ENCODE assay signal across 1 cellular context in the genomic region with DNA sequence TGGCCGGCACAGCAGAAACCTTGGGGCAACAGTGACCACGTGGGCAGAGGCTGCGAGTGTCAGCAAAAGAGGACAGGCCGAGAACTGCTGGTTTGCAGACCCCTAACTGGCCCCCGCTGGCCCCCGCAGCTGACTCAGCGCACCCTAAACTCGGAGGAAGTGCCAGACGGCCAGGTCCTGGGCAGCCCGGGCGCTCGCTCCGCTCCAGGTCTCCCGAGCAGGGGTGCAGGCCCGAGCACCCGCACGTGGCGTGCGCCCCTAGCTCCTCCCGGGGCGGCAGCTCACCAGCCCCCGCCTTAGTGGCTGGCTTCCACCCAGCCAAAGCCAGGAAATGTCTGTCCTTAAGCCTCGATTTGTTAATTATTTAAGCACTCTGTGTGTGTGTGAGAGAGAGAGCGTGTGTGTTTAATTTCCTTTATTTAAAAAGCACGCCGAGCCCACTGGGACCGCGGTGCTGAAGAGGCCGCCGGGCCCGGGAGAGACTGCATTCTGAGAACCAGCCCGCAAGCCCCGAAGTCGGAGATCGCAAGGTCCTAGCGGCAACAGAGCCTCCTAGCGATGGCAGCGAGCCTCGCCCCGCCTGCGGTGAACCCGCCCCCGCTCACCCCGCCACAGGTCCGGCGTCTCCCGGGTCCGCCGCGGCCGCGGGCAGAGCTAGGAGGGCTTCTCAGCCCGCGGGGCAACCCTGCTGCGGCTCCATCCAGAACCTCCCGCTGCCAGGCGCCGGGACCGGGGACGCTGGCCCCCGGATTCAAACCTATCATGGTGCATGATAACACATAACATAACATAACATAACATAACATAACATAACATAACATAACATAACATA.
TF ChIP-seq lines count a peak whose summit lies in the region.

No MANE protein-coding gene starts in this region.

TF ChIP-seq in K562, 482 proteins besides CTCF, POLR2A, EP300 and RAD21 (continued from another document and continues in another):
- TF ChIP-seq, protein P1, sequence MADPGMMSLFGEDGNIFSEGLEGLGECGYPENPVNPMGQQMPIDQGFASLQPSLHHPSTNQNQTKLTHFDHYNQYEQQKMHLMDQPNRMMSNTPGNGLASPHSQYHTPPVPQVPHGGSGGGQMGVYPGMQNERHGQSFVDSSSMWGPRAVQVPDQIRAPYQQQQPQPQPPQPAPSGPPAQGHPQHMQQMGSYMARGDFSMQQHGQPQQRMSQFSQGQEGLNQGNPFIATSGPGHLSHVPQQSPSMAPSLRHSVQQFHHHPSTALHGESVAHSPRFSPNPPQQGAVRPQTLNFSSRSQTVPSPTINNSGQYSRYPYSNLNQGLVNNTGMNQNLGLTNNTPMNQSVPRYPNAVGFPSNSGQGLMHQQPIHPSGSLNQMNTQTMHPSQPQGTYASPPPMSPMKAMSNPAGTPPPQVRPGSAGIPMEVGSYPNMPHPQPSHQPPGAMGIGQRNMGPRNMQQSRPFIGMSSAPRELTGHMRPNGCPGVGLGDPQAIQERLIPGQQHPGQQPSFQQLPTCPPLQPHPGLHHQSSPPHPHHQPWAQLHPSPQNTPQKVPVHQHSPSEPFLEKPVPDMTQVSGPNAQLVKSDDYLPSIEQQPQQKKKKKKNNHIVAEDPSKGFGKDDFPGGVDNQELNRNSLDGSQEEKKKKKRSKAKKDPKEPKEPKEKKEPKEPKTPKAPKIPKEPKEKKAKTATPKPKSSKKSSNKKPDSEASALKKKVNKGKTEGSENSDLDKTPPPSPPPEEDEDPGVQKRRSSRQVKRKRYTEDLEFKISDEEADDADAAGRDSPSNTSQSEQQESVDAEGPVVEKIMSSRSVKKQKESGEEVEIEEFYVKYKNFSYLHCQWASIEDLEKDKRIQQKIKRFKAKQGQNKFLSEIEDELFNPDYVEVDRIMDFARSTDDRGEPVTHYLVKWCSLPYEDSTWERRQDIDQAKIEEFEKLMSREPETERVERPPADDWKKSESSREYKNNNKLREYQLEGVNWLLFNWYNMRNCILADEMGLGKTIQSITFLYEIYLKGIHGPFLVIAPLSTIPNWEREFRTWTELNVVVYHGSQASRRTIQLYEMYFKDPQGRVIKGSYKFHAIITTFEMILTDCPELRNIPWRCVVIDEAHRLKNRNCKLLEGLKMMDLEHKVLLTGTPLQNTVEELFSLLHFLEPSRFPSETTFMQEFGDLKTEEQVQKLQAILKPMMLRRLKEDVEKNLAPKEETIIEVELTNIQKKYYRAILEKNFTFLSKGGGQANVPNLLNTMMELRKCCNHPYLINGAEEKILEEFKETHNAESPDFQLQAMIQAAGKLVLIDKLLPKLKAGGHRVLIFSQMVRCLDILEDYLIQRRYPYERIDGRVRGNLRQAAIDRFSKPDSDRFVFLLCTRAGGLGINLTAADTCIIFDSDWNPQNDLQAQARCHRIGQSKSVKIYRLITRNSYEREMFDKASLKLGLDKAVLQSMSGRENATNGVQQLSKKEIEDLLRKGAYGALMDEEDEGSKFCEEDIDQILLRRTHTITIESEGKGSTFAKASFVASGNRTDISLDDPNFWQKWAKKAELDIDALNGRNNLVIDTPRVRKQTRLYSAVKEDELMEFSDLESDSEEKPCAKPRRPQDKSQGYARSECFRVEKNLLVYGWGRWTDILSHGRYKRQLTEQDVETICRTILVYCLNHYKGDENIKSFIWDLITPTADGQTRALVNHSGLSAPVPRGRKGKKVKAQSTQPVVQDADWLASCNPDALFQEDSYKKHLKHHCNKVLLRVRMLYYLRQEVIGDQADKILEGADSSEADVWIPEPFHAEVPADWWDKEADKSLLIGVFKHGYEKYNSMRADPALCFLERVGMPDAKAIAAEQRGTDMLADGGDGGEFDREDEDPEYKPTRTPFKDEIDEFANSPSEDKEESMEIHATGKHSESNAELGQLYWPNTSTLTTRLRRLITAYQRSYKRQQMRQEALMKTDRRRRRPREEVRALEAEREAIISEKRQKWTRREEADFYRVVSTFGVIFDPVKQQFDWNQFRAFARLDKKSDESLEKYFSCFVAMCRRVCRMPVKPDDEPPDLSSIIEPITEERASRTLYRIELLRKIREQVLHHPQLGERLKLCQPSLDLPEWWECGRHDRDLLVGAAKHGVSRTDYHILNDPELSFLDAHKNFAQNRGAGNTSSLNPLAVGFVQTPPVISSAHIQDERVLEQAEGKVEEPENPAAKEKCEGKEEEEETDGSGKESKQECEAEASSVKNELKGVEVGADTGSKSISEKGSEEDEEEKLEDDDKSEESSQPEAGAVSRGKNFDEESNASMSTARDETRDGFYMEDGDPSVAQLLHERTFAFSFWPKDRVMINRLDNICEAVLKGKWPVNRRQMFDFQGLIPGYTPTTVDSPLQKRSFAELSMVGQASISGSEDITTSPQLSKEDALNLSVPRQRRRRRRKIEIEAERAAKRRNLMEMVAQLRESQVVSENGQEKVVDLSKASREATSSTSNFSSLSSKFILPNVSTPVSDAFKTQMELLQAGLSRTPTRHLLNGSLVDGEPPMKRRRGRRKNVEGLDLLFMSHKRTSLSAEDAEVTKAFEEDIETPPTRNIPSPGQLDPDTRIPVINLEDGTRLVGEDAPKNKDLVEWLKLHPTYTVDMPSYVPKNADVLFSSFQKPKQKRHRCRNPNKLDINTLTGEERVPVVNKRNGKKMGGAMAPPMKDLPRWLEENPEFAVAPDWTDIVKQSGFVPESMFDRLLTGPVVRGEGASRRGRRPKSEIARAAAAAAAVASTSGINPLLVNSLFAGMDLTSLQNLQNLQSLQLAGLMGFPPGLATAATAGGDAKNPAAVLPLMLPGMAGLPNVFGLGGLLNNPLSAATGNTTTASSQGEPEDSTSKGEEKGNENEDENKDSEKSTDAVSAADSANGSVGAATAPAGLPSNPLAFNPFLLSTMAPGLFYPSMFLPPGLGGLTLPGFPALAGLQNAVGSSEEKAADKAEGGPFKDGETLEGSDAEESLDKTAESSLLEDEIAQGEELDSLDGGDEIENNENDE (IDR thresholded peaks at IDR 0.05; ENCODE audit: low read depth, low read length), result no peak
- TF ChIP-seq SP2 (IDR thresholded peaks at IDR 0.05; ENCODE audit: extremely low read depth, low read depth, low read length, poor library complexity, severe bottlenecking), result no peak
- TF ChIP-seq, protein P2, sequence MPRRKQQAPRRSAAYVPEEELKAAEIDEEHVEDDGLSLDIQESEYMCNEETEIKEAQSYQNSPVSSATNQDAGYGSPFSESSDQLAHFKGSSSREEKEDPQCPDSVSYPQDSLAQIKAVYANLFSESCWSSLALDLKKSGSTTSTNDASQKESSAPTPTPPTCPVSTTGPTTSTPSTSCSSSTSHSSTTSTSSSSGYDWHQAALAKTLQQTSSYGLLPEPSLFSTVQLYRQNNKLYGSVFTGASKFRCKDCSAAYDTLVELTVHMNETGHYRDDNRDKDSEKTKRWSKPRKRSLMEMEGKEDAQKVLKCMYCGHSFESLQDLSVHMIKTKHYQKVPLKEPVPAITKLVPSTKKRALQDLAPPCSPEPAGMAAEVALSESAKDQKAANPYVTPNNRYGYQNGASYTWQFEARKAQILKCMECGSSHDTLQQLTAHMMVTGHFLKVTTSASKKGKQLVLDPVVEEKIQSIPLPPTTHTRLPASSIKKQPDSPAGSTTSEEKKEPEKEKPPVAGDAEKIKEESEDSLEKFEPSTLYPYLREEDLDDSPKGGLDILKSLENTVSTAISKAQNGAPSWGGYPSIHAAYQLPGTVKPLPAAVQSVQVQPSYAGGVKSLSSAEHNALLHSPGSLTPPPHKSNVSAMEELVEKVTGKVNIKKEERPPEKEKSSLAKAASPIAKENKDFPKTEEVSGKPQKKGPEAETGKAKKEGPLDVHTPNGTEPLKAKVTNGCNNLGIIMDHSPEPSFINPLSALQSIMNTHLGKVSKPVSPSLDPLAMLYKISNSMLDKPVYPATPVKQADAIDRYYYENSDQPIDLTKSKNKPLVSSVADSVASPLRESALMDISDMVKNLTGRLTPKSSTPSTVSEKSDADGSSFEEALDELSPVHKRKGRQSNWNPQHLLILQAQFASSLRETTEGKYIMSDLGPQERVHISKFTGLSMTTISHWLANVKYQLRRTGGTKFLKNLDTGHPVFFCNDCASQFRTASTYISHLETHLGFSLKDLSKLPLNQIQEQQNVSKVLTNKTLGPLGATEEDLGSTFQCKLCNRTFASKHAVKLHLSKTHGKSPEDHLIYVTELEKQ (CRISPR knock-in tag; IDR thresholded peaks at IDR 0.05), result no peak
- TF ChIP-seq RHOXF2B (CRISPR knock-in tag; conservative IDR thresholded peaks at IDR 0.05), result no peak
- TF ChIP-seq RBFOX2 (IDR thresholded peaks at IDR 0.05; ENCODE audit: low read depth, low read length), result peak; percentile 91
- TF ChIP-seq, protein P3, sequence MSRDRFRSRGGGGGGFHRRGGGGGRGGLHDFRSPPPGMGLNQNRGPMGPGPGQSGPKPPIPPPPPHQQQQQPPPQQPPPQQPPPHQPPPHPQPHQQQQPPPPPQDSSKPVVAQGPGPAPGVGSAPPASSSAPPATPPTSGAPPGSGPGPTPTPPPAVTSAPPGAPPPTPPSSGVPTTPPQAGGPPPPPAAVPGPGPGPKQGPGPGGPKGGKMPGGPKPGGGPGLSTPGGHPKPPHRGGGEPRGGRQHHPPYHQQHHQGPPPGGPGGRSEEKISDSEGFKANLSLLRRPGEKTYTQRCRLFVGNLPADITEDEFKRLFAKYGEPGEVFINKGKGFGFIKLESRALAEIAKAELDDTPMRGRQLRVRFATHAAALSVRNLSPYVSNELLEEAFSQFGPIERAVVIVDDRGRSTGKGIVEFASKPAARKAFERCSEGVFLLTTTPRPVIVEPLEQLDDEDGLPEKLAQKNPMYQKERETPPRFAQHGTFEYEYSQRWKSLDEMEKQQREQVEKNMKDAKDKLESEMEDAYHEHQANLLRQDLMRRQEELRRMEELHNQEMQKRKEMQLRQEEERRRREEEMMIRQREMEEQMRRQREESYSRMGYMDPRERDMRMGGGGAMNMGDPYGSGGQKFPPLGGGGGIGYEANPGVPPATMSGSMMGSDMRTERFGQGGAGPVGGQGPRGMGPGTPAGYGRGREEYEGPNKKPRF (IDR thresholded peaks at IDR 0.05; ENCODE audit: low read depth, low read length), result no peak
- no peak for TF ChIP-seq RBM25 (IDR thresholded peaks at IDR 0.05; ENCODE audit: low read depth, low read length, severe bottlenecking)
- peak; percentile 43; the same call in 1 of the 2 replicates for TF ChIP-seq ZNF316 (IDR thresholded peaks at IDR 0.05)
- TF ChIP-seq SMARCA4 (IDR thresholded peaks at IDR 0.05), result no peak
- TF ChIP-seq NUFIP1 (IDR thresholded peaks at IDR 0.05; ENCODE audit: partially characterized antibody), result no peak
- no peak for TF ChIP-seq U2AF2 (optimal IDR thresholded peaks at IDR 0.05; ENCODE audit: low read depth, low read length)
- TF ChIP-seq RBM17 (IDR thresholded peaks at IDR 0.05; ENCODE audit: borderline replicate concordance, low read depth, low read length), result no peak
- peak; percentile 95 for TF ChIP-seq L3MBTL2 (IDR thresholded peaks at IDR 0.05)
- TF ChIP-seq ZNF436 (CRISPR knock-in tag; IDR thresholded peaks at IDR 0.05), result no peak
- TF ChIP-seq ZFPM2 (CRISPR knock-in tag; IDR thresholded peaks at IDR 0.05), result no peak
- no peak for TF ChIP-seq TCF7L2 (IDR thresholded peaks at IDR 0.05; ENCODE audit: low read depth, low read length)
- no peak for TF ChIP-seq CBX8 (IDR thresholded peaks at IDR 0.05; ENCODE audit: borderline replicate concordance, extremely low read depth, low read depth, low read length, poor library complexity, severe bottlenecking)
- TF ChIP-seq MEF2D (tag; conservative IDR thresholded peaks at IDR 0.05; ENCODE audit: low read depth), result no peak
- no peak for TF ChIP-seq EHMT2 (IDR thresholded peaks at IDR 0.05)
- TF ChIP-seq HOXB6 (CRISPR knock-in tag; IDR thresholded peaks at IDR 0.05; ENCODE audit: borderline replicate concordance), result no peak
- TF ChIP-seq ELF4 (CRISPR knock-in tag; IDR thresholded peaks at IDR 0.05), result no peak
- no peak for TF ChIP-seq ILF3 (IDR thresholded peaks at IDR 0.05; ENCODE audit: borderline replicate concordance)
- no peak for TF ChIP-seq JUNB (CRISPR knock-in tag; conservative IDR thresholded peaks at IDR 0.05)
- peak; percentile 74; the same call in 1 of the 2 replicates for TF ChIP-seq ERF (CRISPR knock-in tag; IDR thresholded peaks at IDR 0.05)
- no peak for TF ChIP-seq PHB (CRISPR knock-in tag; IDR thresholded peaks at IDR 0.05)
- TF ChIP-seq, protein P4, sequence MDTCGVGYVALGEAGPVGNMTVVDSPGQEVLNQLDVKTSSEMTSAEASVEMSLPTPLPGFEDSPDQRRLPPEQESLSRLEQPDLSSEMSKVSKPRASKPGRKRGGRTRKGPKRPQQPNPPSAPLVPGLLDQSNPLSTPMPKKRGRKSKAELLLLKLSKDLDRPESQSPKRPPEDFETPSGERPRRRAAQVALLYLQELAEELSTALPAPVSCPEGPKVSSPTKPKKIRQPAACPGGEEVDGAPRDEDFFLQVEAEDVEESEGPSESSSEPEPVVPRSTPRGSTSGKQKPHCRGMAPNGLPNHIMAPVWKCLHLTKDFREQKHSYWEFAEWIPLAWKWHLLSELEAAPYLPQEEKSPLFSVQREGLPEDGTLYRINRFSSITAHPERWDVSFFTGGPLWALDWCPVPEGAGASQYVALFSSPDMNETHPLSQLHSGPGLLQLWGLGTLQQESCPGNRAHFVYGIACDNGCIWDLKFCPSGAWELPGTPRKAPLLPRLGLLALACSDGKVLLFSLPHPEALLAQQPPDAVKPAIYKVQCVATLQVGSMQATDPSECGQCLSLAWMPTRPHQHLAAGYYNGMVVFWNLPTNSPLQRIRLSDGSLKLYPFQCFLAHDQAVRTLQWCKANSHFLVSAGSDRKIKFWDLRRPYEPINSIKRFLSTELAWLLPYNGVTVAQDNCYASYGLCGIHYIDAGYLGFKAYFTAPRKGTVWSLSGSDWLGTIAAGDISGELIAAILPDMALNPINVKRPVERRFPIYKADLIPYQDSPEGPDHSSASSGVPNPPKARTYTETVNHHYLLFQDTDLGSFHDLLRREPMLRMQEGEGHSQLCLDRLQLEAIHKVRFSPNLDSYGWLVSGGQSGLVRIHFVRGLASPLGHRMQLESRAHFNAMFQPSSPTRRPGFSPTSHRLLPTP (IDR thresholded peaks at IDR 0.05; ENCODE audit: borderline replicate concordance, extremely low read depth, insufficient read length), result no peak
- TF ChIP-seq, protein P5, sequence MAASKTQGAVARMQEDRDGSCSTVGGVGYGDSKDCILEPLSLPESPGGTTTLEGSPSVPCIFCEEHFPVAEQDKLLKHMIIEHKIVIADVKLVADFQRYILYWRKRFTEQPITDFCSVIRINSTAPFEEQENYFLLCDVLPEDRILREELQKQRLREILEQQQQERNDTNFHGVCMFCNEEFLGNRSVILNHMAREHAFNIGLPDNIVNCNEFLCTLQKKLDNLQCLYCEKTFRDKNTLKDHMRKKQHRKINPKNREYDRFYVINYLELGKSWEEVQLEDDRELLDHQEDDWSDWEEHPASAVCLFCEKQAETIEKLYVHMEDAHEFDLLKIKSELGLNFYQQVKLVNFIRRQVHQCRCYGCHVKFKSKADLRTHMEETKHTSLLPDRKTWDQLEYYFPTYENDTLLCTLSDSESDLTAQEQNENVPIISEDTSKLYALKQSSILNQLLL (CRISPR knock-in tag; IDR thresholded peaks at IDR 0.05; ENCODE audit: borderline replicate concordance), result no peak
- TF ChIP-seq ZNF583 (CRISPR knock-in tag; IDR thresholded peaks at IDR 0.05), result peak; percentile 83
- TF ChIP-seq, protein P6, sequence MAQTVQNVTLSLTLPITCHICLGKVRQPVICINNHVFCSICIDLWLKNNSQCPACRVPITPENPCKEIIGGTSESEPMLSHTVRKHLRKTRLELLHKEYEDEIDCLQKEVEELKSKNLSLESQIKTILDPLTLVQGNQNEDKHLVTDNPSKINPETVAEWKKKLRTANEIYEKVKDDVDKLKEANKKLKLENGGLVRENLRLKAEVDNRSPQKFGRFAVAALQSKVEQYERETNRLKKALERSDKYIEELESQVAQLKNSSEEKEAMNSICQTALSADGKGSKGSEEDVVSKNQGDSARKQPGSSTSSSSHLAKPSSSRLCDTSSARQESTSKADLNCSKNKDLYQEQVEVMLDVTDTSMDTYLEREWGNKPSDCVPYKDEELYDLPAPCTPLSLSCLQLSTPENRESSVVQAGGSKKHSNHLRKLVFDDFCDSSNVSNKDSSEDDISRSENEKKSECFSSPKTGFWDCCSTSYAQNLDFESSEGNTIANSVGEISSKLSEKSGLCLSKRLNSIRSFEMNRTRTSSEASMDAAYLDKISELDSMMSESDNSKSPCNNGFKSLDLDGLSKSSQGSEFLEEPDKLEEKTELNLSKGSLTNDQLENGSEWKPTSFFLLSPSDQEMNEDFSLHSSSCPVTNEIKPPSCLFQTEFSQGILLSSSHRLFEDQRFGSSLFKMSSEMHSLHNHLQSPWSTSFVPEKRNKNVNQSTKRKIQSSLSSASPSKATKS (CRISPR knock-in tag; IDR thresholded peaks at IDR 0.05), result no peak
- TF ChIP-seq NFIX (CRISPR knock-in tag; IDR thresholded peaks at IDR 0.05; ENCODE audit: low read depth), result no peak
